ENCODE assay signal across 20 cellular contexts in genomic region chr6:23183846-23184245, GRCh38.
A peak's percentile ranks its signal among the peaks of the same experiment; 100 is the strongest.
DNase-seq lines count a peak whose midpoint lies in the region.
"Had no signal": no experiment of that assay in that cellular context is flagged by ENCODE, and none has a peak within 500 bp of the region (broad histone marks: within the 10 kb centered on the region; RNA-seq: fewer than 3 reads in every experiment).

No MANE protein-coding gene starts in this region.

- H3K27ac Mint-ChIP-seq in activated T-cell treated with anti-CD3 and anti-CD28 coated beads, Interleukin-2, amount 50 U/mL, for 24 hours, result no peak overlapping the region
- H3K27ac Mint-ChIP-seq: B cell; CD4-positive, alpha-beta T cell; CD8-positive, alpha-beta T cell had no signal

- H3K36me3 Mint-ChIP-seq in activated T-cell treated with anti-CD3 and anti-CD28 coated beads, Interleukin-2, amount 50 U/mL, for 24 hours (ENCODE audit: low read depth), result no peaks in the 10 kb centered on the region
- H3K36me3 Mint-ChIP-seq: CD8-positive, alpha-beta T cell had no signal

- no peak overlapping the region for H2AK5ac ChIP-seq in mesendoderm (ENCODE audit: low read length)

- H3K4me3 Mint-ChIP-seq in activated T-cell treated with anti-CD3 and anti-CD28 coated beads, Interleukin-2, amount 50 U/mL, for 24 hours, result no peak overlapping the region
- H3K4me3 Mint-ChIP-seq: B cell; CD4-positive, alpha-beta T cell; CD8-positive, alpha-beta T cell had no signal

- peaks cover 2% of the 10 kb centered on the region for H3K4me1 ChIP-seq in mesendoderm (ENCODE audit: control insufficient read depth, low read depth, low read length)
- H3K4me1 ChIP-seq: A549; BLaER1 treated with 17β-estradiol and CSF1 and Interleukin-3, amounts not matched to agents 10 nM and 100 nM; Caco-2 had no signal

- H4K8ac ChIP-seq in mesendoderm (ENCODE audit: low read depth, low read length), result no peak overlapping the region

- no peak overlapping the region for H2BK120ac ChIP-seq in mesendoderm (ENCODE audit: low read depth, low read length)

- no peak overlapping the region for H4K5ac ChIP-seq in mesendoderm (ENCODE audit: low read length)

- no peak overlapping the region for H2BK5ac ChIP-seq in mesendoderm (ENCODE audit: low read length)

- H3K4ac ChIP-seq in mesendoderm (ENCODE audit: low read depth, low read length), result no peak overlapping the region

- no peak overlapping the region for H3K9ac ChIP-seq in mesendoderm (ENCODE audit: low read length)
- H3K9ac ChIP-seq: BLaER1 treated with 17β-estradiol and CSF1 and Interleukin-3, amounts not matched to agents 10 nM and 100 nM had no signal

- H3K79me1 ChIP-seq in mesendoderm (ENCODE audit: low read length), result no peaks in the 10 kb centered on the region

- H3K9me3 Mint-ChIP-seq in activated T-cell treated with anti-CD3 and anti-CD28 coated beads, Interleukin-2, amount 50 U/mL, for 24 hours, result peaks cover 6% of the 10 kb centered on the region
- H3K9me3 Mint-ChIP-seq: CD4-positive, alpha-beta T cell; CD8-positive, alpha-beta T cell had no signal

- no peak overlapping the region for H2BK15ac ChIP-seq in mesendoderm (replicated peaks; ENCODE audit: low read depth)

- H3K23ac ChIP-seq in mesendoderm (ENCODE audit: low read length), result no peak overlapping the region

- H3K36me3 ChIP-seq in mesendoderm (ENCODE audit: control insufficient read depth, insufficient read depth, low read length), result no peaks in the 10 kb centered on the region
- H3K36me3 ChIP-seq: BLaER1 treated with 17β-estradiol and CSF1 and Interleukin-3, amounts not matched to agents 10 nM and 100 nM had no signal

- DNase-seq in DMS79 treated with DMSO at 0.1 percent for 48 hours (lab: John Stamatoyannopoulos, UW) (peak; percentile 35), DMS79 (lab: John Stamatoyannopoulos, UW) (no peak), G401 (ENCODE audit: low spot score) (peak; percentile 67), cerebellar cortex (ENCODE audit: low spot score) (peak; percentile 61), mesendoderm (peak; percentile 33), inferior parietal cortex (ENCODE audit: extremely low spot score) (no peak), amygdala (lab: John Stamatoyannopoulos, UW) (no peak)
- no peak for DNase-seq in activated T-cell treated with anti-CD3 and anti-CD28 coated beads, Interleukin-2, amount 50 U/mL, for 24 hours
- DNase-seq: AML-193; Caco-2; Calu3; CD4-positive, alpha-beta T cell; CD8-positive, alpha-beta T cell; GDM1 had no signal

- H3K18ac ChIP-seq in mesendoderm (ENCODE audit: low read length), result no peak overlapping the region

- no peaks in the 10 kb centered on the region for H3K27me3 ChIP-seq in mesendoderm (ENCODE audit: insufficient read depth, low read length, poor library complexity)
- H3K27me3 ChIP-seq: BLaER1 treated with 17β-estradiol and CSF1 and Interleukin-3, amounts not matched to agents 10 nM and 100 nM had no signal

- no peak overlapping the region for H3K4me3 ChIP-seq in mesendoderm (ENCODE audit: low read length)
- H3K4me3 ChIP-seq: A549; BLaER1 treated with 17β-estradiol and CSF1 and Interleukin-3, amounts not matched to agents 10 nM and 100 nM; GM12878 had no signal

- no peaks in the 10 kb centered on the region for H3K4me1 Mint-ChIP-seq in activated T-cell treated with anti-CD3 and anti-CD28 coated beads, Interleukin-2, amount 50 U/mL, for 24 hours (ENCODE audit: low read depth)
- H3K4me1 Mint-ChIP-seq: B cell had no signal

- H3K27ac ChIP-seq in mesendoderm (ENCODE audit: low read depth, low read length), result no peak overlapping the region
- H3K27ac ChIP-seq: 22Rv1; A549; BLaER1 treated with 17β-estradiol and CSF1 and Interleukin-3, amounts not matched to agents 10 nM and 100 nM; C4-2B had no signal

- WGBS in mesendoderm (ENCODE audit: extremely low coverage, insufficient coverage, low lambda C conversion rate), result no CpG with 5 or more reads among the region's 7 CpGs

- H3K56ac ChIP-seq in mesendoderm (ENCODE audit: low read length), result no peak overlapping the region

- H3K4me2 ChIP-seq in mesendoderm (ENCODE audit: low read length), result no peak overlapping the region
- H3K4me2 ChIP-seq: A549; BLaER1 treated with 17β-estradiol and CSF1 and Interleukin-3, amounts not matched to agents 10 nM and 100 nM had no signal

- no peaks in the 10 kb centered on the region for H3K79me2 ChIP-seq in mesendoderm (ENCODE audit: control insufficient read depth, insufficient read depth, low read length)

- H3K27me3 Mint-ChIP-seq in activated T-cell treated with anti-CD3 and anti-CD28 coated beads, Interleukin-2, amount 50 U/mL, for 24 hours, result no peaks in the 10 kb centered on the region
- H3K27me3 Mint-ChIP-seq: B cell; CD4-positive, alpha-beta T cell had no signal

- in situ Hi-C loops in G401 (cut with HindIII; ENCODE audit: low sequenced_read_pairs), result no loop called here

Comparison
In these comparisons a context has a peak if more than half of its experiments do, and no peak if none do; other contexts are left out.
1. DNase-seq: peak in DMS79 treated with DMSO at 0.1 percent for 48 hours (single experiment), G401 (single experiment), cerebellar cortex (single experiment) and mesendoderm (single experiment); none in DMS79 (single experiment), activated T-cell treated with anti-CD3 and anti-CD28 coated beads, Interleukin-2, amount 50 U/mL, for 24 hours (single experiment), inferior parietal cortex (single experiment) and amygdala (0 of 56).